ENCODE assay signal across 8 cellular contexts in genomic region chr1:203871114-203871875, GRCh38. TPM values are rescaled to one million over a fixed set of nuclear protein-coding genes. Genes with fewer than 3 reads are reported as not detected.
DNase-seq lines count a peak whose midpoint lies in the region; ATAC-seq and TF ChIP-seq lines count a peak whose summit lies in the region.

No MANE protein-coding gene starts in this region.

- H3K27me3 ChIP-seq in endodermal cell (ENCODE audit: control insufficient read depth, insufficient read depth, low read length, poor library complexity, severe bottlenecking), result no peaks in the 10 kb centered on the region

- no peak overlapping the region for H3K27ac Mint-ChIP-seq in activated CD8-positive, alpha-beta memory T cell treated with anti-CD3 and anti-CD28 coated beads, Interleukin-2, amount 10 ng/mL, durations not matched to agents 7 days and 5 days
- peak overlapping the region; percentile 70 for H3K27ac Mint-ChIP-seq in endodermal cell

- H3K9me3 ChIP-seq in endodermal cell (ENCODE audit: control insufficient read depth, low read length), result no peaks in the 10 kb centered on the region

- H3K27ac ChIP-seq in endodermal cell (ENCODE audit: low read depth, low read length), result peak overlapping the region; percentile 3

- no peaks in the 10 kb centered on the region for H3K4me1 ChIP-seq in endodermal cell (ENCODE audit: control insufficient read depth, insufficient read depth, low read length)

- H3K36me3 Mint-ChIP-seq in activated CD8-positive, alpha-beta memory T cell treated with anti-CD3 and anti-CD28 coated beads, Interleukin-2, amount 10 ng/mL, durations not matched to agents 7 days and 5 days, result peaks cover 29% of the 10 kb centered on the region
- H3K36me3 Mint-ChIP-seq in endodermal cell (ENCODE audit: low read depth), result peaks cover 48% of the 10 kb centered on the region

- H3K9me3 Mint-ChIP-seq in activated CD8-positive, alpha-beta memory T cell treated with anti-CD3 and anti-CD28 coated beads, Interleukin-2, amount 10 ng/mL, durations not matched to agents 7 days and 5 days (ENCODE audit: low read depth), result no peaks in the 10 kb centered on the region
- no peaks in the 10 kb centered on the region for H3K9me3 Mint-ChIP-seq in endodermal cell

- no peak for DNase-seq in activated CD8-positive, alpha-beta memory T cell treated with anti-CD3 and anti-CD28 coated beads, Interleukin-2, amount 10 ng/mL, durations not matched to agents 7 days and 5 days
- no peak for DNase-seq in activated CD8-positive, alpha-beta memory T cell treated with anti-CD3 and anti-CD28 coated beads for 24 hours
- DNase-seq in M059J (ENCODE audit: low read depth), result peak; percentile 73
- peak; percentile 85 for DNase-seq in SIG-M5 treated with dmso at 0.1 percent for 504 hours (lab: John Stamatoyannopoulos, UW; ENCODE audit: unreplicated experiment)
- DNase-seq in endodermal cell, result peak; percentile 75
- DNase-seq in lung microvascular endothelial cell (ENCODE audit: low read depth in 2 of 2), result peak; percentile 81 to 84
- DNase-seq in ureter (ENCODE audit: low spot score), result peak; percentile 53

- peaks cover 45% of the 10 kb centered on the region for H3K36me3 ChIP-seq in endodermal cell (ENCODE audit: control insufficient read depth, insufficient read depth, low read length)

- no peak overlapping the region for H3K4me3 ChIP-seq in endodermal cell (ENCODE audit: low read length)

- no peaks in the 10 kb centered on the region for H3K27me3 Mint-ChIP-seq in activated CD8-positive, alpha-beta memory T cell treated with anti-CD3 and anti-CD28 coated beads, Interleukin-2, amount 10 ng/mL, durations not matched to agents 7 days and 5 days
- H3K27me3 Mint-ChIP-seq in endodermal cell (ENCODE audit: insufficient read depth), result no peaks in the 10 kb centered on the region

- CTCF ChIA-PET in activated CD8-positive, alpha-beta memory T cell treated with anti-CD3 and anti-CD28 coated beads, Interleukin-2, amount 10 ng/mL, durations not matched to agents 7 days and 5 days (lab: Charles Lee), result interaction anchor here (0.6 to 5.7 kb wide), 7 partner anchors 10 to 493 kb away, joined by 3 to 75 read pairs (median 4); partner anchors contain the start of gene SNRPE

- no peak overlapping the region for H3K4me3 Mint-ChIP-seq in activated CD8-positive, alpha-beta memory T cell treated with anti-CD3 and anti-CD28 coated beads, Interleukin-2, amount 10 ng/mL, durations not matched to agents 7 days and 5 days
- no peak overlapping the region for H3K4me3 Mint-ChIP-seq in endodermal cell

- ATAC-seq in activated CD8-positive, alpha-beta memory T cell treated with anti-CD3 and anti-CD28 coated beads, Interleukin-2, amount 10 ng/mL, durations not matched to agents 7 days and 5 days, result peak; percentile 78
- no peak for ATAC-seq in HG03520 (IDR thresholded peaks at IDR 0.05; ENCODE audit: unreplicated experiment)

- peak; percentile 100 for TF ChIP-seq CTCF in endodermal cell (conservative IDR thresholded peaks at IDR 0.05)

- H3K4me1 Mint-ChIP-seq in activated CD8-positive, alpha-beta memory T cell treated with anti-CD3 and anti-CD28 coated beads, Interleukin-2, amount 10 ng/mL, durations not matched to agents 7 days and 5 days, result no peaks in the 10 kb centered on the region
- peaks cover 6% of the 10 kb centered on the region for H3K4me1 Mint-ChIP-seq in endodermal cell

- 81 to 90% methylated on average over 3 of the region's 3 CpGs for WGBS in endodermal cell (ENCODE audit: insufficient coverage in 1 of 2, insufficient read length in 1 of 2), 2 experiments

- H3K9ac ChIP-seq in endodermal cell (ENCODE audit: extremely low read depth, low read length, poor library complexity, severe bottlenecking), result no peak overlapping the region

RNA-seq across cellular contexts. Expression of gene SNRPE, which starts 9.9 kb away (rescaled TPM):
- total RNA-seq in activated CD8-positive, alpha-beta memory T cell treated with anti-CD3 and anti-CD28 coated beads, Interleukin-2, amount 10 ng/mL, durations not matched to agents 7 days and 5 days, result 100 to 1,000 TPM; 167 to 209 TPM
- 166 and 272 TPM in 2 replicates for total RNA-seq in M059J (2014; rRNA removed; shearing (Covaris generic))
- total RNA-seq in endodermal cell (100 to 1,000 TPM; 273 to 498 TPM), lung microvascular endothelial cell (45.2 and 63.2 TPM in 2 replicates), ureter (131 TPM)
- polyA plus RNA-seq in endodermal cell (2013, experiment 1 of 2), result 278 TPM
- polyA plus RNA-seq in endodermal cell (2013, experiment 2 of 2), result 267 TPM

Comparison
In these comparisons a context has a peak if more than half of its experiments do, and no peak if none do; other contexts are left out.
1. DNase-seq: peak in M059J (single experiment), SIG-M5 treated with dmso at 0.1 percent for 504 hours (single experiment), endodermal cell (single experiment), lung microvascular endothelial cell (2 of 2) and ureter (single experiment); none in activated CD8-positive, alpha-beta memory T cell treated with anti-CD3 and anti-CD28 coated beads, Interleukin-2, amount 10 ng/mL, durations not matched to agents 7 days and 5 days (single experiment) and activated CD8-positive, alpha-beta memory T cell treated with anti-CD3 and anti-CD28 coated beads for 24 hours (single experiment).